3 cellular contexts compared by ENCODE assay signal in the genomic region with DNA sequence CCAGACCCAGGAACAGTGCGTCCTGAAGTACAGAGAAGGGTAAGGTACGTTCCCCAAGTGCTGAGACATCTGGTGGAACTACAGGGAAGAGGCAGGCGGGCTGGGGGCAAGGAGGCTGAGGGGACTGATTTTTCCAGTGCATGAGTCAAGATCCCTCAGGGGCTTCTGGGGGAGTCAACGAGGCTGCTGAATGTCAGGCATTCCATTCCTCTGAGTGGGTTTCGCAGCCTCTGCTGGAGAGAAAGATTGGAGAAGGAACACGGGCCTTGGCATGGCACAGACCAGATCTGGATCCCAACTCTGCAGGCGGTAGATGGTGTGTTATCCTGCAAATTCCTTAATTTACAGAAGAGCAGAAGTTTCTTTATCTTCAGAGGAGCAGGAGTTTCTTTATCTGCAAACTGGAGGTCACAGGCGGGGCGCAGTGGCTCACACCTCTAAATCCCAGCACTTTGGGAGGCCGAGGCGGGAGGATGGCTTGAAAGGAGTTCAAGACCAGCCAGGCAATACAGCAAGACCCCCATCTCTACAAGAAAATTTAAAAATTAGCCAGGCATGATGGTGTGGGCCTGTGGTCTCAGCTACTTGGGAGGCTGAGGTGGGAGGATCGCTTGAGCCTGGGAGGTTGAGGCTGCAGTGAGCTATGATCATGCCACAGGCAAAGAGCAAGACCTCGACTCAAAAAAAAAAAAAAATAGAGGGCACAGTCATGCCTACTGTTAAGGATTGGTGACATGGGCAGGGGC.
A peak's percentile ranks its signal among the peaks of the same experiment; 100 is the strongest.
TF ChIP-seq lines count a peak whose summit lies in the region.

No MANE protein-coding gene starts in this region.

TF ChIP-seq in A549, 52 proteins besides CTCF, POLR2A, EP300 and RAD21 (continues in another document):
- TF ChIP-seq MAZ (IDR thresholded peaks at IDR 0.05; ENCODE audit: borderline replicate concordance, low read depth, low read length) (peak; percentile 50; the same call in 1 of the 2 replicates), TP53 (CRISPR knock-in tag; IDR thresholded peaks at IDR 0.05) (no peak), CHD4 (IDR thresholded peaks at IDR 0.05; ENCODE audit: borderline replicate concordance) (no peak; the same call in 1 of the 2 replicates), BHLHE40 (IDR thresholded peaks at IDR 0.05; ENCODE audit: low read depth, low read length) (no peak), SREBF2 (IDR thresholded peaks at IDR 0.05) (no peak), ESRRA (IDR thresholded peaks at IDR 0.05; ENCODE audit: borderline replicate concordance, low read length) (no peak), NPAS2 (CRISPR knock-in tag; IDR thresholded peaks at IDR 0.05; ENCODE audit: borderline replicate concordance) (no peak), FOSB (CRISPR knock-in tag; IDR thresholded peaks at IDR 0.05) (no peak), HEYL (CRISPR knock-in tag; IDR thresholded peaks at IDR 0.05) (no peak), RARB (CRISPR knock-in tag; IDR thresholded peaks at IDR 0.05) (no peak), CBX8 (IDR thresholded peaks at IDR 0.05) (no peak), MAFK (IDR thresholded peaks at IDR 0.05; ENCODE audit: partially characterized antibody) (peak; percentile 13), JUN (IDR thresholded peaks at IDR 0.05) (peak in 1 of 2 experiments; percentile 82; a peak in 3 of 5 replicates), NR3C1 (IDR thresholded peaks at IDR 0.05) (no peak), ZSCAN20 (CRISPR knock-in tag; IDR thresholded peaks at IDR 0.05) (no peak), MYC (IDR thresholded peaks at IDR 0.05; ENCODE audit: borderline replicate concordance, low read length) (no peak), EHF (CRISPR knock-in tag; IDR thresholded peaks at IDR 0.05) (0 out of 2 replicates have a peak, but pooled peaks have one; percentile 3), ZC3H11A (IDR thresholded peaks at IDR 0.05) (no peak), FOSL2 (IDR thresholded peaks at IDR 0.05) (peak; percentile 91), FOSL2 (CRISPR knock-in tag; IDR thresholded peaks at IDR 0.05) (peak; percentile 98), NFE2L2 (conservative IDR thresholded peaks at IDR 0.05; ENCODE audit: low read length) (no peak), TFCP2L1 (CRISPR knock-in tag; IDR thresholded peaks at IDR 0.05) (no peak)
- TF ChIP-seq, protein P1, sequence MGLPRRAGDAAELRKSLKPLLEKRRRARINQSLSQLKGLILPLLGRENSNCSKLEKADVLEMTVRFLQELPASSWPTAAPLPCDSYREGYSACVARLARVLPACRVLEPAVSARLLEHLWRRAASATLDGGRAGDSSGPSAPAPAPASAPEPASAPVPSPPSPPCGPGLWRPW (IDR thresholded peaks at IDR 0.05) = no peak
- TF ChIP-seq, protein P2, sequence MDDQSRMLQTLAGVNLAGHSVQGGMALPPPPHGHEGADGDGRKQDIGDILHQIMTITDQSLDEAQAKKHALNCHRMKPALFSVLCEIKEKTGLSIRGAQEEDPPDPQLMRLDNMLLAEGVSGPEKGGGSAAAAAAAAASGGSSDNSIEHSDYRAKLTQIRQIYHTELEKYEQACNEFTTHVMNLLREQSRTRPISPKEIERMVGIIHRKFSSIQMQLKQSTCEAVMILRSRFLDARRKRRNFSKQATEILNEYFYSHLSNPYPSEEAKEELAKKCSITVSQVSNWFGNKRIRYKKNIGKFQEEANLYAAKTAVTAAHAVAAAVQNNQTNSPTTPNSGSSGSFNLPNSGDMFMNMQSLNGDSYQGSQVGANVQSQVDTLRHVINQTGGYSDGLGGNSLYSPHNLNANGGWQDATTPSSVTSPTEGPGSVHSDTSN (IDR thresholded peaks at IDR 0.05) = peak; percentile 84
- TF ChIP-seq, protein P3, sequence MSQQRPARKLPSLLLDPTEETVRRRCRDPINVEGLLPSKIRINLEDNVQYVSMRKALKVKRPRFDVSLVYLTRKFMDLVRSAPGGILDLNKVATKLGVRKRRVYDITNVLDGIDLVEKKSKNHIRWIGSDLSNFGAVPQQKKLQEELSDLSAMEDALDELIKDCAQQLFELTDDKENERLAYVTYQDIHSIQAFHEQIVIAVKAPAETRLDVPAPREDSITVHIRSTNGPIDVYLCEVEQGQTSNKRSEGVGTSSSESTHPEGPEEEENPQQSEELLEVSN (IDR thresholded peaks at IDR 0.05; ENCODE audit: borderline replicate concordance, low read depth) = no peak
- TF ChIP-seq, protein P4, sequence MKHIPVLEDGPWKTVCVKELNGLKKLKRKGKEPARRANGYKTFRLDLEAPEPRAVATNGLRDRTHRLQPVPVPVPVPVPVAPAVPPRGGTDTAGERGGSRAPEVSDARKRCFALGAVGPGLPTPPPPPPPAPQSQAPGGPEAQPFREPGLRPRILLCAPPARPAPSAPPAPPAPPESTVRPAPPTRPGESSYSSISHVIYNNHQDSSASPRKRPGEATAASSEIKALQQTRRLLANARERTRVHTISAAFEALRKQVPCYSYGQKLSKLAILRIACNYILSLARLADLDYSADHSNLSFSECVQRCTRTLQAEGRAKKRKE (CRISPR knock-in tag; IDR thresholded peaks at IDR 0.05; ENCODE audit: low read depth) = no peak

TF ChIP-seq in Ishikawa, 13 proteins besides CTCF, POLR2A, EP300 and RAD21:
- TF ChIP-seq YY1 (IDR thresholded peaks at IDR 0.05; ENCODE audit: low read depth) (no peak), NFIC (IDR thresholded peaks at IDR 0.05) (no peak), CEBPB (IDR thresholded peaks at IDR 0.05) (no peak), TAF1 (IDR thresholded peaks at IDR 0.05; ENCODE audit: low read depth) (no peak), EGR1 (IDR thresholded peaks at IDR 0.05) (no peak), FOXM1 (IDR thresholded peaks at IDR 0.05; ENCODE audit: borderline replicate concordance, low read depth) (no peak), TEAD4 (IDR thresholded peaks at IDR 0.05) (no peak), TCF12 (IDR thresholded peaks at IDR 0.05; ENCODE audit: low read depth) (no peak), CREB1 (IDR thresholded peaks at IDR 0.05; ENCODE audit: low read depth) (no peak), ZBTB7A (IDR thresholded peaks at IDR 0.05; ENCODE audit: low read depth) (no peak)
- TF ChIP-seq, protein P5, sequence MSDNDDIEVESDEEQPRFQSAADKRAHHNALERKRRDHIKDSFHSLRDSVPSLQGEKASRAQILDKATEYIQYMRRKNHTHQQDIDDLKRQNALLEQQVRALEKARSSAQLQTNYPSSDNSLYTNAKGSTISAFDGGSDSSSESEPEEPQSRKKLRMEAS (IDR thresholded peaks at IDR 0.05) = no peak
- TF ChIP-seq, protein P6, sequence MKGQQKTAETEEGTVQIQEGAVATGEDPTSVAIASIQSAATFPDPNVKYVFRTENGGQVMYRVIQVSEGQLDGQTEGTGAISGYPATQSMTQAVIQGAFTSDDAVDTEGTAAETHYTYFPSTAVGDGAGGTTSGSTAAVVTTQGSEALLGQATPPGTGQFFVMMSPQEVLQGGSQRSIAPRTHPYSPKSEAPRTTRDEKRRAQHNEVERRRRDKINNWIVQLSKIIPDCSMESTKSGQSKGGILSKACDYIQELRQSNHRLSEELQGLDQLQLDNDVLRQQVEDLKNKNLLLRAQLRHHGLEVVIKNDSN (IDR thresholded peaks at IDR 0.05) = no peak
- TF ChIP-seq, protein P7, sequence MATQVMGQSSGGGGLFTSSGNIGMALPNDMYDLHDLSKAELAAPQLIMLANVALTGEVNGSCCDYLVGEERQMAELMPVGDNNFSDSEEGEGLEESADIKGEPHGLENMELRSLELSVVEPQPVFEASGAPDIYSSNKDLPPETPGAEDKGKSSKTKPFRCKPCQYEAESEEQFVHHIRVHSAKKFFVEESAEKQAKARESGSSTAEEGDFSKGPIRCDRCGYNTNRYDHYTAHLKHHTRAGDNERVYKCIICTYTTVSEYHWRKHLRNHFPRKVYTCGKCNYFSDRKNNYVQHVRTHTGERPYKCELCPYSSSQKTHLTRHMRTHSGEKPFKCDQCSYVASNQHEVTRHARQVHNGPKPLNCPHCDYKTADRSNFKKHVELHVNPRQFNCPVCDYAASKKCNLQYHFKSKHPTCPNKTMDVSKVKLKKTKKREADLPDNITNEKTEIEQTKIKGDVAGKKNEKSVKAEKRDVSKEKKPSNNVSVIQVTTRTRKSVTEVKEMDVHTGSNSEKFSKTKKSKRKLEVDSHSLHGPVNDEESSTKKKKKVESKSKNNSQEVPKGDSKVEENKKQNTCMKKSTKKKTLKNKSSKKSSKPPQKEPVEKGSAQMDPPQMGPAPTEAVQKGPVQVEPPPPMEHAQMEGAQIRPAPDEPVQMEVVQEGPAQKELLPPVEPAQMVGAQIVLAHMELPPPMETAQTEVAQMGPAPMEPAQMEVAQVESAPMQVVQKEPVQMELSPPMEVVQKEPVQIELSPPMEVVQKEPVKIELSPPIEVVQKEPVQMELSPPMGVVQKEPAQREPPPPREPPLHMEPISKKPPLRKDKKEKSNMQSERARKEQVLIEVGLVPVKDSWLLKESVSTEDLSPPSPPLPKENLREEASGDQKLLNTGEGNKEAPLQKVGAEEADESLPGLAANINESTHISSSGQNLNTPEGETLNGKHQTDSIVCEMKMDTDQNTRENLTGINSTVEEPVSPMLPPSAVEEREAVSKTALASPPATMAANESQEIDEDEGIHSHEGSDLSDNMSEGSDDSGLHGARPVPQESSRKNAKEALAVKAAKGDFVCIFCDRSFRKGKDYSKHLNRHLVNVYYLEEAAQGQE (IDR thresholded peaks at IDR 0.05; ENCODE audit: low read depth) = no peak

TF ChIP-seq in H1, 55 proteins besides CTCF, POLR2A, EP300 and RAD21 (continues in another document):
- TF ChIP-seq KDM1A (IDR thresholded peaks at IDR 0.05; ENCODE audit: borderline replicate concordance, low read length) (no peak; the same call in 1 of the 2 replicates), TBP (IDR thresholded peaks at IDR 0.05; ENCODE audit: low read depth, low read length) (no peak), ASH2L (IDR thresholded peaks at IDR 0.05; ENCODE audit: low read length) (no peak), CHD2 (IDR thresholded peaks at IDR 0.05; ENCODE audit: low read length) (no peak), BACH1 (IDR thresholded peaks at IDR 0.05; ENCODE audit: low read length) (no peak), JUND (IDR thresholded peaks at IDR 0.05; ENCODE audit: low read length) (peak; percentile 92), SIRT6 (IDR thresholded peaks at IDR 0.05; ENCODE audit: low read length) (no peak), KDM4A (IDR thresholded peaks at IDR 0.05; ENCODE audit: low read depth, low read length, severe bottlenecking) (no peak), SP1 (IDR thresholded peaks at IDR 0.05; ENCODE audit: low read depth, low read length) (peak; percentile 56; the same call in 1 of the 2 replicates), SUZ12 (IDR thresholded peaks at IDR 0.05; ENCODE audit: low read length) (no peak), KDM5A (IDR thresholded peaks at IDR 0.05; ENCODE audit: low read length) (no peak), EGR1 (IDR thresholded peaks at IDR 0.05; ENCODE audit: borderline replicate concordance, low read depth, low read length) (0 out of 2 replicates have a peak, but pooled peaks have one; percentile 15), NANOG (IDR thresholded peaks at IDR 0.05; ENCODE audit: insufficient read depth, low read depth, low read length, poor library complexity, severe bottlenecking) (peak; percentile 33), RXRA (IDR thresholded peaks at IDR 0.05; ENCODE audit: insufficient read depth, low read depth, low read length) (no peak), BCL11A (IDR thresholded peaks at IDR 0.05; ENCODE audit: low read depth in 2 of 2, low read length in 2 of 2) (no peak), ZNF274 (IDR thresholded peaks at IDR 0.05; ENCODE audit: borderline replicate concordance, extremely low read depth, low read length) (no peak), YY1 (IDR thresholded peaks at IDR 0.05; ENCODE audit: low read depth, low read length) (peak; percentile 43; the same call in 1 of the 2 replicates)
- TF ChIP-seq, protein P5 (IDR thresholded peaks at IDR 0.05) = 0 out of 2 replicates have a peak, but pooled peaks have one; percentile 11
